9 cellular contexts compared by ENCODE assay signal in genomic region chr11:16785520-16786128, GRCh38. TPM values are rescaled to one million over a fixed set of nuclear protein-coding genes. Genes with fewer than 3 reads are reported as not detected.
DNase-seq lines count a peak whose midpoint lies in the region; ATAC-seq, FAIRE-seq and TF ChIP-seq lines count a peak whose summit lies in the region.
"Had no signal": no experiment of that assay in that cellular context is flagged by ENCODE, and none has a peak within 500 bp of the region (broad histone marks: within the 10 kb centered on the region; RNA-seq: fewer than 3 reads in every experiment).

No MANE protein-coding gene starts in this region.

- DNase-seq in EH (ENCODE audit: low read depth) (peak; percentile 80), HUDEP-2 (lab: John Stamatoyannopoulos, UW; ENCODE audit: unreplicated experiment in 76 of 76) (peak in 49 of 76 experiments; percentile 2 to 71 (median 24)), Panc1 (ENCODE audit: low read depth, low spot score) (no peak), globus pallidus (ENCODE audit: low spot score) (peak; percentile 70), pancreas (peak in 4 of 6 donors; percentile 37 to 76 (median 60)), uterus (peak; percentile 47 to 54)
- DNase-seq in activated T-helper 9 cell treated with anti-CD3 and anti-CD28 coated beads, Interleukin-2, amount 50 U/mL, for 16 hours (ENCODE audit: low read depth) = peak; percentile 24

- CTCF ChIA-PET in Panc1 (lab: Charles Lee) = interaction anchor here (0.6 kb wide), 3 partner anchors 107 to 277 kb away, joined by 3 to 4 read pairs (median 4); no protein-coding TSS in a partner anchor

- intact Hi-C loops in Panc1 (cut with micrococcal nuclease; ENCODE audit: unreplicated experiment) = loop anchor here (10.0 kb wide), 1 partner anchor 279 kb away; no protein-coding TSS in a partner anchor
- intact Hi-C loops in pancreas (cut with DNase I) = no loop called here
- intact Hi-C loops in uterus (cut with DNase I; ENCODE audit: low total_unique reads) = no loop called here

- no peaks in the 10 kb centered on the region for H3K27me3 ChIP-seq in Panc1 (ENCODE audit: control insufficient read depth, insufficient read depth, low read length)
- H3K27me3 ChIP-seq in pancreas = no peaks in the 10 kb centered on the region
- H3K27me3 ChIP-seq in uterus = no peaks in the 10 kb centered on the region

- H3K36me3 ChIP-seq in Panc1 (ENCODE audit: control insufficient read depth, insufficient read depth, low read length) (no peaks in the 10 kb centered on the region), pancreas (peaks cover 0 to 7% (median 2%) of the 10 kb centered on the region in 3 donors), uterus (no peaks in the 10 kb centered on the region)

- ATAC-seq in GM21528 (IDR thresholded peaks at IDR 0.05; ENCODE audit: low FRiP score, unreplicated experiment) (peak; percentile 93), Panc1 (peak; percentile 84), pancreas (peak; percentile 60 to 84 (median 81))

- H3K27ac ChIP-seq in Panc1 (ENCODE audit: low read length) = no peak overlapping the region
- no peak overlapping the region for H3K27ac ChIP-seq in pancreas
- H3K27ac ChIP-seq in uterus = no peak overlapping the region

- H3K4me1 ChIP-seq in Panc1 (ENCODE audit: control insufficient read depth, insufficient read depth, low read length) (peaks cover 4% of the 10 kb centered on the region; the same call in 1 of the 2 replicates), pancreas (peaks cover 0 to 5% (median 0%) of the 10 kb centered on the region in 3 donors), uterus (no peaks in the 10 kb centered on the region)

- in situ Hi-C loops in Panc1 (cut with HindIII; ENCODE audit: low pct_unique_long_range_greater_than_20kb, low sequenced_read_pairs) = no loop called here

- 57 to 59% methylated on average over 7 of the region's 7 CpGs for whole genome bisulfite sequencing in pancreas, 2 donors

- POLR2A ChIA-PET in Panc1 (lab: Charles Lee) = no interaction called here

- no peak for FAIRE-seq in pancreas (lab: Jason Lieb, UNC)
- FAIRE-seq: endometrium had no signal

- no TSS peak for BruUV-seq in Panc1 (replicated peaks; lab: Mats Ljungman, UMichigan)

- TF ChIP-seq POLR2A in uterus (IDR thresholded peaks at IDR 0.05) = no peak

- H3K4me3 ChIP-seq in Panc1 (ENCODE audit: low read depth in 2 of 2, low read length in 2 of 2) (no peak overlapping the region), pancreas (no peak overlapping the region), uterus (no peak overlapping the region)

- H3K9me3 ChIP-seq in Panc1 (ENCODE audit: control insufficient read depth, insufficient read depth, low read depth, low read length) (no peaks in the 10 kb centered on the region), pancreas (no peaks in the 10 kb centered on the region), uterus (no peaks in the 10 kb centered on the region)

- peak; percentile 91 for TF ChIP-seq CTCF in Panc1 (IDR thresholded peaks at IDR 0.05)
- TF ChIP-seq CTCF in pancreas (IDR thresholded peaks at IDR 0.05) = peak; percentile 75 to 87 (median 80)
- peak; percentile 54 to 68 (median 64) for TF ChIP-seq CTCF in uterus (IDR thresholded peaks at IDR 0.05)

RNA-seq across cellular contexts. Expression of gene C11orf58, which starts 47.2 kb away (rescaled TPM):
- total RNA-seq in Panc1 (2021; ENCODE audit: unreplicated experiment) (97.6 TPM), pancreas (10 to 100 TPM; 39.3 to 63.1 (median 53.5) TPM), uterus (100 to 1,000 TPM; 126 to 252 (median 148) TPM)
- polyA plus RNA-seq in Panc1 (2012; ENCODE audit: insufficient read length) = 274 TPM
- polyA plus RNA-seq in pancreas = 10 to 100 TPM; 42.1 to 73.6 TPM
